In genomic region chr6:158561938-158562337, GRCh38 we compare ENCODE assay signal across 10 cellular contexts. TPM values are rescaled to one million over a fixed set of nuclear protein-coding genes. Genes with fewer than 3 reads are reported as not detected.
A peak's percentile ranks its signal among the peaks of the same experiment; 100 is the strongest.
DNase-seq lines count a peak whose midpoint lies in the region; ATAC-seq and TF ChIP-seq lines count a peak whose summit lies in the region.
"Had no signal": no experiment of that assay in that cellular context is flagged by ENCODE, and none has a peak within 500 bp of the region (broad histone marks: within the 10 kb centered on the region; RNA-seq: fewer than 3 reads in every experiment).

No MANE protein-coding gene starts in this region.

- peak overlapping the region; percentile 87 for H3K27ac Mint-ChIP-seq in CD4-positive, alpha-beta T cell
- H3K27ac Mint-ChIP-seq in IgD-negative memory B cell (peak overlapping the region in 2 of 3 donors; percentile 23 to 94), brain (peak overlapping the region in 2 of 5 experiments; percentile 9 to 79), nephron progenitor cell (peak overlapping the region; percentile 91)

- H3K4me3 Mint-ChIP-seq in CD4-positive, alpha-beta T cell: peak overlapping the region; percentile 96
- peak overlapping the region in 1 of 4 donors; percentile 73 for H3K4me3 Mint-ChIP-seq in IgD-negative memory B cell
- H3K4me3 Mint-ChIP-seq in brain: peak overlapping the region; percentile 96 to 98 (median 97)
- peak overlapping the region; percentile 96 for H3K4me3 Mint-ChIP-seq in nephron progenitor cell

- peaks cover 6% of the 10 kb centered on the region for H3K36me3 Mint-ChIP-seq in CD4-positive, alpha-beta T cell (ENCODE audit: low read depth)
- peaks cover 4% of the 10 kb centered on the region for H3K36me3 Mint-ChIP-seq in IgD-negative memory B cell
- no peaks in the 10 kb centered on the region for H3K36me3 Mint-ChIP-seq in brain
- no peaks in the 10 kb centered on the region for H3K36me3 Mint-ChIP-seq in nephron progenitor cell (ENCODE audit: low read depth)

- CTCF ChIA-PET in CD4-positive, alpha-beta T cell (lab: Charles Lee): no interaction called here

- no peak for DNase-seq in CD4-positive, alpha-beta T cell
- DNase-seq in nephron progenitor cell: no peak
- DNase-seq in NCI-H69 (lab: John Stamatoyannopoulos, UW): no peak
- DNase-seq in HK-2 (ENCODE audit: unreplicated experiment): no peak
- DNase-seq in CD1c-positive myeloid dendritic cell (ENCODE audit: extremely low spot score): no peak
- DNase-seq: NCI-H1048 had no signal

- intact Hi-C loops in CD4-positive, alpha-beta T cell (cut with DNase I, micrococcal nuclease): loop anchor here (2.0 to 10.0 kb wide), 4 partner anchors 70 to 580 kb away; partner anchors contain the start of genes SYNJ2 (in 1 of the 2) and SYTL3 (in 1 of the 2)

- H3K9me3 ChIP-seq in CD4-positive, alpha-beta T cell (ENCODE audit: control insufficient read depth, low read length): no peaks in the 10 kb centered on the region
- H3K9me3 ChIP-seq: tibial artery had no signal

- peaks cover 66% of the 10 kb centered on the region for H3K4me1 Mint-ChIP-seq in CD4-positive, alpha-beta T cell (ENCODE audit: low read depth)
- H3K4me1 Mint-ChIP-seq in IgD-negative memory B cell (peaks cover 16 to 35% (median 24%) of the 10 kb centered on the region in 3 donors), brain (peaks cover 33% of the 10 kb centered on the region), nephron progenitor cell (peaks cover 56% of the 10 kb centered on the region)

- no peak overlapping the region for H3K27ac ChIP-seq in CD4-positive, alpha-beta T cell (ENCODE audit: low read depth, low read length)

- POLR2A ChIA-PET in CD4-positive, alpha-beta T cell (lab: Charles Lee): no interaction called here

- H3K27me3 ChIP-seq in CD4-positive, alpha-beta T cell (ENCODE audit: control insufficient read depth, insufficient read depth, low read length): no peaks in the 10 kb centered on the region
- H3K27me3 ChIP-seq: tibial artery had no signal

- TF ChIP-seq CTCF in CD4-positive, alpha-beta T cell (IDR thresholded peaks at IDR 0.05): no peak
- TF ChIP-seq CTCF in brain (conservative IDR thresholded peaks at IDR 0.05): no peak
- TF ChIP-seq CTCF in nephron progenitor cell (IDR thresholded peaks at IDR 0.05): no peak

- H3K27me3 Mint-ChIP-seq in CD4-positive, alpha-beta T cell: no peaks in the 10 kb centered on the region
- no peaks in the 10 kb centered on the region for H3K27me3 Mint-ChIP-seq in IgD-negative memory B cell
- peaks cover 3% of the 10 kb centered on the region for H3K27me3 Mint-ChIP-seq in brain
- peaks cover 2% of the 10 kb centered on the region for H3K27me3 Mint-ChIP-seq in nephron progenitor cell (ENCODE audit: low read depth, poor library complexity)

- H3K9me3 Mint-ChIP-seq in CD4-positive, alpha-beta T cell: no peaks in the 10 kb centered on the region
- H3K9me3 Mint-ChIP-seq in IgD-negative memory B cell: no peaks in the 10 kb centered on the region
- peaks cover 0 to 2% (median 0%) of the 10 kb centered on the region in 5 experiments for H3K9me3 Mint-ChIP-seq in brain
- H3K9me3 Mint-ChIP-seq in nephron progenitor cell: no peaks in the 10 kb centered on the region

- ATAC-seq in CD4-positive, alpha-beta T cell (ENCODE audit: poor library complexity): no peak
- no peak for ATAC-seq in GM18502 (IDR thresholded peaks at IDR 0.05; ENCODE audit: poor library complexity, unreplicated experiment)

RNA-seq across cellular contexts. Expression of gene TMEM181, which starts 2.0 kb away (rescaled TPM):
- 10 to 100 TPM; 10.2 to 10.9 TPM for total RNA-seq in CD4-positive, alpha-beta T cell
- 2.2 TPM for polyA plus RNA-seq in IgD-negative memory B cell
- 27.3 TPM for polyA plus RNA-seq in brain (ENCODE audit: insufficient read depth, low read depth, low replicate concordance)
